Comparison of ENCODE assay signal across 9 cellular contexts in genomic region chr2:68726608-68727367, GRCh38. TPM values are rescaled to one million over a fixed set of nuclear protein-coding genes. Genes with fewer than 3 reads are reported as not detected.
DNase-seq lines count a peak whose midpoint lies in the region; ATAC-seq, FAIRE-seq and TF ChIP-seq lines count a peak whose summit lies in the region.
"Had no signal": no experiment of that assay in that cellular context is flagged by ENCODE, and none has a peak within 500 bp of the region (broad histone marks: within the 10 kb centered on the region; RNA-seq: fewer than 3 reads in every experiment).

No MANE protein-coding gene starts in this region.

- H3K36me3 ChIP-seq in kidney (ENCODE audit: control insufficient read depth in 1 of 2, insufficient read depth in 2 of 2, low read length in 2 of 2) = no peaks in the 10 kb centered on the region
- H3K36me3 ChIP-seq: lower lobe of right lung had no signal

- peaks cover 57% of the 10 kb centered on the region for H3K4me1 Mint-ChIP-seq in activated naive CD8-positive, alpha-beta T cell (ENCODE audit: low read depth)

- H3K9me3 Mint-ChIP-seq in activated naive CD8-positive, alpha-beta T cell (ENCODE audit: low read depth) = no peaks in the 10 kb centered on the region

- H3K36me3 Mint-ChIP-seq in activated naive CD8-positive, alpha-beta T cell = no peaks in the 10 kb centered on the region

- DNase-seq in T-helper 1 cell = peak; percentile 31 to 96 (median 54)
- peak; percentile 51 to 73 (median 71) for DNase-seq in stimulated activated CD4-positive, alpha-beta T cell treated with anti-CD3 and anti-CD28 coated beads, TNF-alpha, amount 100 ng/mL, for 4 hours (ENCODE audit: low read depth in 3 of 3)
- DNase-seq in mesenteric fat pad (ENCODE audit: low spot score) = no peak
- DNase-seq in NCI-H2081 (lab: John Stamatoyannopoulos, UW) = no peak
- DNase-seq in kidney = no peak
- DNase-seq: lower lobe of right lung had no signal

- intact Hi-C loops in kidney (cut with DNase I) = no loop called here

- H3K4me3 ChIP-seq in kidney (ENCODE audit: low read length in 2 of 2) = no peak overlapping the region
- H3K4me3 ChIP-seq: lower lobe of right lung had no signal

- peak overlapping the region; percentile 65 for H3K4me3 Mint-ChIP-seq in activated naive CD8-positive, alpha-beta T cell

- ATAC-seq in GM19043 (IDR thresholded peaks at IDR 0.05; ENCODE audit: low read depth, unreplicated experiment) (peak; percentile 97), HG03135 (IDR thresholded peaks at IDR 0.05; ENCODE audit: unreplicated experiment) (peak; percentile 97)

- H3K9ac ChIP-seq in kidney (ENCODE audit: low read length in 2 of 2) = no peak overlapping the region

- H3K27ac Mint-ChIP-seq in activated naive CD8-positive, alpha-beta T cell = peak overlapping the region; percentile 95

- no peak for FAIRE-seq in kidney (lab: Jason Lieb, UNC)

- no peak overlapping the region for H3K27ac ChIP-seq in kidney (ENCODE audit: low read depth in 2 of 2, low read length in 2 of 2)
- H3K27ac ChIP-seq: lower lobe of right lung had no signal

- H3K27me3 Mint-ChIP-seq in activated naive CD8-positive, alpha-beta T cell = no peaks in the 10 kb centered on the region

- H3K4me1 ChIP-seq in kidney (ENCODE audit: control insufficient read depth in 1 of 2, insufficient read depth in 1 of 2, low read depth in 1 of 2, low read length in 2 of 2) = peaks cover 0 to 5% of the 10 kb centered on the region in 2 donors

- TF ChIP-seq CTCF in kidney (IDR thresholded peaks at IDR 0.05; ENCODE audit: borderline replicate concordance, extremely low read depth, insufficient read depth) = no peak

- H3K9me3 ChIP-seq in kidney (ENCODE audit: control insufficient read depth in 1 of 2, low read length in 2 of 2) = no peaks in the 10 kb centered on the region
- H3K9me3 ChIP-seq: lower lobe of right lung had no signal

RNA-seq across cellular contexts. Expression of gene ARHGAP25, which starts 7.8 kb away (rescaled TPM):
- total RNA-seq in mesenteric fat pad = 15.6 TPM
- total RNA-seq in kidney = 20.4 TPM
- 6.3 TPM for polyA plus RNA-seq in kidney (ENCODE audit: insufficient read depth, low read depth, low replicate concordance)

Comparison
In these comparisons a context has a peak if more than half of its experiments do, and no peak if none do; other contexts are left out.
1. DNase-seq: peak in T-helper 1 cell (5 of 5) and stimulated activated CD4-positive, alpha-beta T cell treated with anti-CD3 and anti-CD28 coated beads, TNF-alpha, amount 100 ng/mL, for 4 hours (3 of 3); none in mesenteric fat pad (single experiment), NCI-H2081 (0 of 2) and kidney (single experiment).